In the genomic region with DNA sequence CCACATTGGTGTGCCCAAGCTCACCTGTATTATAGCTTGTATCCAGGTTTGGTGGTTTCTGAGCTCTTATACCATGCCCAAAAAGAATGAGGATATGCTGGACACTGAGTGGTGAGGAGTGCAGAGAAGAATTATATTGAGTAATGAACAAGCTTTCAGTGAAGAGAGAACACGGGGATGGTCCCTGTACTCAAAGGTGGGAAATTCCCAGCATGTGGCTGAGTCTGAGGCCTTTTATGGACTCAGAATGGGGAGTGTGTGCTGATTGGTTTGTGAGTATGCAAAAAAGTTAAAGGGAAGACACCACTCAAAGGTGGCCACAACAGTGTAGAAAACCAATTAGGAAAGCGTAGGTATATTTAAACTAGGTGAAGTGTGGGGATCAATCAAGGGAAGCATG, we compare ENCODE assay signal across 1 cellular context.
TF ChIP-seq lines count a peak whose summit lies in the region.

No MANE protein-coding gene starts in this region.

TF ChIP-seq in GM12878, 131 proteins besides CTCF, POLR2A, EP300 and RAD21:
- TF ChIP-seq, protein P1, sequence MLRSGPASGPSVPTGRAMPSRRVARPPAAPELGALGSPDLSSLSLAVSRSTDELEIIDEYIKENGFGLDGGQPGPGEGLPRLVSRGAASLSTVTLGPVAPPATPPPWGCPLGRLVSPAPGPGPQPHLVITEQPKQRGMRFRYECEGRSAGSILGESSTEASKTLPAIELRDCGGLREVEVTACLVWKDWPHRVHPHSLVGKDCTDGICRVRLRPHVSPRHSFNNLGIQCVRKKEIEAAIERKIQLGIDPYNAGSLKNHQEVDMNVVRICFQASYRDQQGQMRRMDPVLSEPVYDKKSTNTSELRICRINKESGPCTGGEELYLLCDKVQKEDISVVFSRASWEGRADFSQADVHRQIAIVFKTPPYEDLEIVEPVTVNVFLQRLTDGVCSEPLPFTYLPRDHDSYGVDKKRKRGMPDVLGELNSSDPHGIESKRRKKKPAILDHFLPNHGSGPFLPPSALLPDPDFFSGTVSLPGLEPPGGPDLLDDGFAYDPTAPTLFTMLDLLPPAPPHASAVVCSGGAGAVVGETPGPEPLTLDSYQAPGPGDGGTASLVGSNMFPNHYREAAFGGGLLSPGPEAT (IDR thresholded peaks at IDR 0.05; ENCODE audit: low read depth): peak; percentile 49; the same call in 1 of the 2 replicates
- TF ChIP-seq SPI1 (IDR thresholded peaks at IDR 0.05; ENCODE audit: borderline replicate concordance, insufficient read depth, low read depth, low read length): no peak
- TF ChIP-seq SRF (IDR thresholded peaks at IDR 0.05; ENCODE audit: low read depth in 2 of 2, low read length in 2 of 2): 0 out of 4 replicates have a peak, but pooled peaks of 1 of the 2 experiments have one; percentile 40
- peak; percentile 54 for TF ChIP-seq RELA (IDR thresholded peaks at IDR 0.05; ENCODE audit: borderline replicate concordance, partially characterized antibody)
- no peak for TF ChIP-seq IRF4 (IDR thresholded peaks at IDR 0.05; ENCODE audit: low read depth, low read length)
- TF ChIP-seq, protein P2, sequence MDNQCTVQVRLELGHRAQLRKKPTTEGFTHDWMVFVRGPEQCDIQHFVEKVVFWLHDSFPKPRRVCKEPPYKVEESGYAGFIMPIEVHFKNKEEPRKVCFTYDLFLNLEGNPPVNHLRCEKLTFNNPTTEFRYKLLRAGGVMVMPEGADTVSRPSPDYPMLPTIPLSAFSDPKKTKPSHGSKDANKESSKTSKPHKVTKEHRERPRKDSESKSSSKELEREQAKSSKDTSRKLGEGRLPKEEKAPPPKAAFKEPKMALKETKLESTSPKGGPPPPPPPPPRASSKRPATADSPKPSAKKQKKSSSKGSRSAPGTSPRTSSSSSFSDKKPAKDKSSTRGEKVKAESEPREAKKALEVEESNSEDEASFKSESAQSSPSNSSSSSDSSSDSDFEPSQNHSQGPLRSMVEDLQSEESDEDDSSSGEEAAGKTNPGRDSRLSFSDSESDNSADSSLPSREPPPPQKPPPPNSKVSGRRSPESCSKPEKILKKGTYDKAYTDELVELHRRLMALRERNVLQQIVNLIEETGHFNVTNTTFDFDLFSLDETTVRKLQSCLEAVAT (IDR thresholded peaks at IDR 0.05): 0 out of 2 replicates have a peak, but pooled peaks have one; percentile 25
- TF ChIP-seq RUNX3 (IDR thresholded peaks at IDR 0.05; ENCODE audit: low read length): no peak
- TF ChIP-seq, protein P3, sequence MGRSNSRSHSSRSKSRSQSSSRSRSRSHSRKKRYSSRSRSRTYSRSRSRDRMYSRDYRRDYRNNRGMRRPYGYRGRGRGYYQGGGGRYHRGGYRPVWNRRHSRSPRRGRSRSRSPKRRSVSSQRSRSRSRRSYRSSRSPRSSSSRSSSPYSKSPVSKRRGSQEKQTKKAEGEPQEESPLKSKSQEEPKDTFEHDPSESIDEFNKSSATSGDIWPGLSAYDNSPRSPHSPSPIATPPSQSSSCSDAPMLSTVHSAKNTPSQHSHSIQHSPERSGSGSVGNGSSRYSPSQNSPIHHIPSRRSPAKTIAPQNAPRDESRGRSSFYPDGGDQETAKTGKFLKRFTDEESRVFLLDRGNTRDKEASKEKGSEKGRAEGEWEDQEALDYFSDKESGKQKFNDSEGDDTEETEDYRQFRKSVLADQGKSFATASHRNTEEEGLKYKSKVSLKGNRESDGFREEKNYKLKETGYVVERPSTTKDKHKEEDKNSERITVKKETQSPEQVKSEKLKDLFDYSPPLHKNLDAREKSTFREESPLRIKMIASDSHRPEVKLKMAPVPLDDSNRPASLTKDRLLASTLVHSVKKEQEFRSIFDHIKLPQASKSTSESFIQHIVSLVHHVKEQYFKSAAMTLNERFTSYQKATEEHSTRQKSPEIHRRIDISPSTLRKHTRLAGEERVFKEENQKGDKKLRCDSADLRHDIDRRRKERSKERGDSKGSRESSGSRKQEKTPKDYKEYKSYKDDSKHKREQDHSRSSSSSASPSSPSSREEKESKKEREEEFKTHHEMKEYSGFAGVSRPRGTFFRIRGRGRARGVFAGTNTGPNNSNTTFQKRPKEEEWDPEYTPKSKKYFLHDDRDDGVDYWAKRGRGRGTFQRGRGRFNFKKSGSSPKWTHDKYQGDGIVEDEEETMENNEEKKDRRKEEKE (IDR thresholded peaks at IDR 0.05): no peak
- TF ChIP-seq, protein P4, sequence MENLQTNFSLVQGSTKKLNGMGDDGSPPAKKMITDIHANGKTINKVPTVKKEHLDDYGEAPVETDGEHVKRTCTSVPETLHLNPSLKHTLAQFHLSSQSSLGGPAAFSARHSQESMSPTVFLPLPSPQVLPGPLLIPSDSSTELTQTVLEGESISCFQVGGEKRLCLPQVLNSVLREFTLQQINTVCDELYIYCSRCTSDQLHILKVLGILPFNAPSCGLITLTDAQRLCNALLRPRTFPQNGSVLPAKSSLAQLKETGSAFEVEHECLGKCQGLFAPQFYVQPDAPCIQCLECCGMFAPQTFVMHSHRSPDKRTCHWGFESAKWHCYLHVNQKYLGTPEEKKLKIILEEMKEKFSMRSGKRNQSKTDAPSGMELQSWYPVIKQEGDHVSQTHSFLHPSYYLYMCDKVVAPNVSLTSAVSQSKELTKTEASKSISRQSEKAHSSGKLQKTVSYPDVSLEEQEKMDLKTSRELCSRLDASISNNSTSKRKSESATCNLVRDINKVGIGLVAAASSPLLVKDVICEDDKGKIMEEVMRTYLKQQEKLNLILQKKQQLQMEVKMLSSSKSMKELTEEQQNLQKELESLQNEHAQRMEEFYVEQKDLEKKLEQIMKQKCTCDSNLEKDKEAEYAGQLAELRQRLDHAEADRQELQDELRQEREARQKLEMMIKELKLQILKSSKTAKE (IDR thresholded peaks at IDR 0.05; ENCODE audit: low read depth, poor library complexity, severe bottlenecking): no peak
